27 cellular contexts compared by ENCODE assay signal in the genomic region with DNA sequence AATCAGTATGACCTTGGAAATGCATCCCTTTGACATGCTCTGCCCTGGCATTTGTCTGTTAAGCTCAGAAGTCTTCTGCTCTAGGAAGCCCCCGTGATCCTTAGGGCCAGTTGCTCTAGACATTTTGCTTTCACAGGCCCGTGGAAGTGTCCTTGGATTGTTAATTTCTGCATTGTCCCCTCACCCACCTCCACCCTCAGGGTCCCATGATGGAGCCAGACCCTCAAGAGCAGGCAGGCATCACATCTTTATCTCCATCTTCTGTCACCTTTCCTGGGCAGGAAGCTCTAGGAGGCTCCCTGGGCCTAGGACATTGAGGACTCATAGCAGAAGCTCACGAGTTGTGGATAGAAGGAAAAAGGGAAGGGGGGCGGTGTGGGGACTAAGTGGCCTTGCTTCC.
DNase-seq lines count a peak whose midpoint lies in the region; ATAC-seq, FAIRE-seq and TF ChIP-seq lines count a peak whose summit lies in the region.
"Had no signal": no experiment of that assay in that cellular context is flagged by ENCODE, and none has a peak within 500 bp of the region (broad histone marks: within the 10 kb centered on the region; RNA-seq: fewer than 3 reads in every experiment).

No MANE protein-coding gene starts in this region.

- no peak overlapping the region for H3K56ac ChIP-seq in H1 (replicated peaks; ENCODE audit: insufficient read length, low read depth, low read length)

- H2BK5ac ChIP-seq in H1 (ENCODE audit: low read depth, low read length) = no peak overlapping the region

- no peaks in the 10 kb centered on the region for H4K20me1 ChIP-seq in H1 (replicated peaks in 1 of 2; ENCODE audit: control insufficient read depth in 1 of 2, insufficient read depth in 2 of 2, low read length in 2 of 2)
- H4K20me1 ChIP-seq: BLaER1 treated with 17β-estradiol and CSF1 and Interleukin-3, amounts not matched to agents 10 nM and 100 nM had no signal

- H3K9me3 Mint-ChIP-seq in osteocyte (ENCODE audit: unreplicated experiment) = no peaks in the 10 kb centered on the region
- H3K9me3 Mint-ChIP-seq: CD4-positive, alpha-beta T cell had no signal

- H3K27me3 Mint-ChIP-seq in osteocyte (ENCODE audit: unreplicated experiment) = no peaks in the 10 kb centered on the region

- no peaks in the 10 kb centered on the region for H3K23me2 ChIP-seq in H1 (ENCODE audit: low read depth, low read length)

- no peak overlapping the region for H2BK20ac ChIP-seq in H1 (ENCODE audit: low read length)

- peak; percentile 38 for DNase-seq in right atrium auricular region (ENCODE audit: low spot score)
- no peak for DNase-seq in left cardiac atrium
- no peak for DNase-seq in H1 (ENCODE audit: low read depth in 1 of 2, low spot score in 2 of 2)
- DNase-seq in osteocyte (ENCODE audit: extremely low spot score, unreplicated experiment) = peak; percentile 67
- no peak for DNase-seq in activated CD4-positive, alpha-beta T cell treated with anti-CD3 and anti-CD28 coated beads, Interleukin-2, amount 50 U/mL, for 48 hours
- no peak for DNase-seq in activated CD4-positive, alpha-beta T cell treated with anti-CD3 and anti-CD28 coated beads for 4 hours
- DNase-seq in epidermal melanocyte (ENCODE audit: insufficient read length, low spot score) = no peak
- DNase-seq: 8988T; ACHN; AML-193; BE2C; CD4-positive, alpha-beta T cell; CD8-positive, alpha-beta memory T cell; DMS 273 treated with DMSO at 0.1 percent for 48 hours; DMS79; EL; GDM1; HFFc6 had no signal

- no peak for TF ChIP-seq POLR2A in H1 (IDR thresholded peaks at IDR 0.05; ENCODE audit: control extremely low read depth in 1 of 2, low read depth in 2 of 2, low read length in 2 of 2)

- intact Hi-C loops in left cardiac atrium (cut with DNase I) = no loop called here

- H2BK12ac ChIP-seq in H1 (ENCODE audit: low read depth, low read length) = 0 out of 2 replicates have a peak overlapping the region, but pooled peaks have one; percentile 17

- no peak overlapping the region for H3K27ac Mint-ChIP-seq in osteocyte (ENCODE audit: unreplicated experiment)
- H3K27ac Mint-ChIP-seq: CD14-positive monocyte; CD4-positive, alpha-beta T cell; CD8-positive, alpha-beta memory T cell; GM23338; HFFc6 had no signal

- TF ChIP-seq RAD21 in H1 (IDR thresholded peaks at IDR 0.05 in 1 of 2, conservative IDR thresholded peaks at IDR 0.05 in 1 of 2; ENCODE audit: low read depth in 2 of 2, low read length in 2 of 2) = no peak

- H3K4me1 ChIP-seq in right atrium auricular region = no peaks in the 10 kb centered on the region
- no peaks in the 10 kb centered on the region; a peak in 1 of 7 replicates for H3K4me1 ChIP-seq in H1 (replicated peaks in 1 of 4; ENCODE audit: control insufficient read depth in 3 of 4, insufficient read depth in 4 of 4, low read length in 3 of 4)
- H3K4me1 ChIP-seq: A549, BE2C, HAP-1 had no signal

- no peaks in the 10 kb centered on the region for H3K36me3 Mint-ChIP-seq in osteocyte (ENCODE audit: unreplicated experiment)
- H3K36me3 Mint-ChIP-seq: CD14-positive monocyte; CD8-positive, alpha-beta memory T cell had no signal

- no peaks in the 10 kb centered on the region for H3K4me1 Mint-ChIP-seq in osteocyte (ENCODE audit: unreplicated experiment)
- H3K4me1 Mint-ChIP-seq: CD14-positive monocyte; CD8-positive, alpha-beta memory T cell had no signal

- WGBS in H1 (ENCODE audit: extremely low coverage in 1 of 2, insufficient coverage in 1 of 2, insufficient read length in 1 of 2, insufficient replicate concordance in 2 of 2, low coverage in 1 of 2, low lambda C conversion rate in 2 of 2, missing lambda C conversion rate in 1 of 2), 2 experiments = 69% methylated on average over 4 of the region's 4 CpGs; no CpG with 5 or more reads in 1 of the 2 experiments

- no peaks in the 10 kb centered on the region for H3K36me3 ChIP-seq in right atrium auricular region
- H3K36me3 ChIP-seq in H1 (ENCODE audit: control insufficient read depth in 2 of 4, insufficient read depth in 4 of 4, low read length in 3 of 4) = no peaks in the 10 kb centered on the region
- H3K36me3 ChIP-seq: BE2C; BLaER1 treated with 17β-estradiol and CSF1 and Interleukin-3, amounts not matched to agents 10 nM and 100 nM; HAP-1 had no signal

- H2AK5ac ChIP-seq in H1 (ENCODE audit: low read depth, low read length) = no peak overlapping the region

- H4K5ac ChIP-seq in H1 (ENCODE audit: insufficient read length, low read depth, low read length) = no peak overlapping the region

- POLR2A ChIA-PET in H1 (lab: Charles Lee; ENCODE audit: partially characterized antibody) = no interaction called here

- no peak overlapping the region for H3K23ac ChIP-seq in H1 (ENCODE audit: insufficient read length)

- H3K4ac ChIP-seq in H1 (replicated peaks; ENCODE audit: insufficient read length, low read depth, low read length) = no peak overlapping the region

- H3K27me3 ChIP-seq in right atrium auricular region (no peaks in the 10 kb centered on the region), H1 (replicated peaks in 1 of 4; ENCODE audit: control insufficient read depth in 3 of 4, extremely low read depth in 1 of 4, insufficient read depth in 3 of 4, low read length in 3 of 4) (no peaks in the 10 kb centered on the region; a peak in 1 of 7 replicates)
- H3K27me3 ChIP-seq: BE2C; BLaER1 treated with 17β-estradiol and CSF1 and Interleukin-3, amounts not matched to agents 10 nM and 100 nM had no signal

- H3K9me3 ChIP-seq in right atrium auricular region (no peaks in the 10 kb centered on the region), H1 (ENCODE audit: insufficient read depth in 2 of 2, low read depth in 1 of 2, low read length in 1 of 2) (peaks cover 0 to 3% of the 10 kb centered on the region in 2 experiments; a peak in 1 of 4 replicates)
- H3K9me3 ChIP-seq: A549, BE2C, HAP-1 had no signal

- FAIRE-seq in H1 (lab: Jason Lieb, UNC) = no peak
- FAIRE-seq: A549, D721Med, GM12878, GM19239, H54 had no signal

- no peak overlapping the region for H3K14ac ChIP-seq in H1 (ENCODE audit: insufficient read length)

- no peak overlapping the region for H3K27ac ChIP-seq in right atrium auricular region
- no peak overlapping the region for H3K27ac ChIP-seq in H1 (ENCODE audit: low read depth, low read length)
- H3K27ac ChIP-seq: A549; BLaER1 treated with 17β-estradiol and CSF1 and Interleukin-3, amounts not matched to agents 10 nM and 100 nM had no signal

- no peak overlapping the region for H3K4me2 ChIP-seq in H1 (ENCODE audit: insufficient read depth in 1 of 2, low read depth in 2 of 2, low read length in 2 of 2)
- H3K4me2 ChIP-seq: A549; BLaER1 treated with 17β-estradiol and CSF1 and Interleukin-3, amounts not matched to agents 10 nM and 100 nM; GM23338 had no signal

- H2BK15ac ChIP-seq in H1 (ENCODE audit: low read length) = no peak overlapping the region

- H2BK120ac ChIP-seq in H1 (replicated peaks; ENCODE audit: low read depth, low read length) = no peak overlapping the region

- H3K18ac ChIP-seq in H1 (ENCODE audit: extremely low read depth, low read length) = no peak overlapping the region

- no peak overlapping the region for H3K9ac ChIP-seq in H1 (replicated peaks in 1 of 4; ENCODE audit: extremely low read depth in 1 of 4, low read depth in 3 of 4, low read length in 3 of 4)
- H3K9ac ChIP-seq: BLaER1 treated with 17β-estradiol and CSF1 and Interleukin-3, amounts not matched to agents 10 nM and 100 nM had no signal

- no peaks in the 10 kb centered on the region for H3K79me2 ChIP-seq in H1 (ENCODE audit: control insufficient read depth in 1 of 2, insufficient read depth in 2 of 2, low read length in 2 of 2)

- H2AFZ ChIP-seq in H1 (ENCODE audit: low read length) = no peak overlapping the region
- H2AFZ ChIP-seq: GM23338 had no signal

- TF ChIP-seq CTCF in right atrium auricular region (IDR thresholded peaks at IDR 0.05) = no peak
- TF ChIP-seq CTCF in H1 (IDR thresholded peaks at IDR 0.05; ENCODE audit: control extremely low read depth in 1 of 3, insufficient read depth in 1 of 3, low read depth in 1 of 3, low read length in 3 of 3) = no peak
- no peak for TF ChIP-seq CTCF in osteocyte (IDR thresholded peaks at IDR 0.05)

- CTCF ChIA-PET in H1 (lab: Charles Lee; ENCODE audit: partially characterized antibody) = interaction anchor here (0.7 to 2.6 kb wide), 6 partner anchors 11 to 185 kb away, joined by 3 to 5 read pairs (median 3); no protein-coding TSS in a partner anchor

- H3K79me1 ChIP-seq in H1 (ENCODE audit: low read depth, low read length) = no peaks in the 10 kb centered on the region

- TF ChIP-seq EP300 in H1 (IDR thresholded peaks at IDR 0.05; ENCODE audit: borderline replicate concordance in 1 of 2, low read depth in 2 of 2, low read length in 2 of 2) = no peak

- H3K4me3 ChIP-seq in right atrium auricular region = no peak overlapping the region
- H3K4me3 ChIP-seq in H1 (ENCODE audit: extremely low read depth in 1 of 4, insufficient read depth in 2 of 4, low read depth in 3 of 4, low read length in 4 of 4) = no peak overlapping the region
- H3K4me3 ChIP-seq: A549; BLaER1 treated with 17β-estradiol and CSF1 and Interleukin-3, amounts not matched to agents 10 nM and 100 nM; GM12878; GM23338; HAP-1 had no signal

- no peak overlapping the region for H4K8ac ChIP-seq in H1 (ENCODE audit: extremely low read depth, insufficient read depth, low read length)

- no peak overlapping the region for H3K4me3 Mint-ChIP-seq in osteocyte (ENCODE audit: unreplicated experiment)
- H3K4me3 Mint-ChIP-seq: CD14-positive monocyte; CD4-positive, alpha-beta T cell; CD8-positive, alpha-beta memory T cell; GM23338; HFFc6 had no signal

- ATAC-seq in left cardiac atrium = no peak
- ATAC-seq: A549, GM12878 had no signal

- no peak overlapping the region for H4K91ac ChIP-seq in H1 (replicated peaks; ENCODE audit: insufficient read length, low read length)

TF ChIP-seq in H1, 55 proteins besides CTCF, POLR2A, EP300 and RAD21:
- no peak for TF ChIP-seq CBX8 (IDR thresholded peaks at IDR 0.05; ENCODE audit: borderline replicate concordance, low read depth, low read length)
- no peak for TF ChIP-seq SUZ12 (IDR thresholded peaks at IDR 0.05; ENCODE audit: low read length)
- TF ChIP-seq KDM4A (IDR thresholded peaks at IDR 0.05; ENCODE audit: low read depth, low read length, severe bottlenecking) = no peak
- no peak for TF ChIP-seq SP1 (IDR thresholded peaks at IDR 0.05; ENCODE audit: low read depth, low read length)
- TF ChIP-seq RNF2 (IDR thresholded peaks at IDR 0.05; ENCODE audit: borderline replicate concordance, low read depth, low read length, missing control alignments, poor library complexity, severe bottlenecking) = no peak
- no peak for TF ChIP-seq EGR1 (IDR thresholded peaks at IDR 0.05; ENCODE audit: borderline replicate concordance, low read depth, low read length)
- no peak for TF ChIP-seq BACH1 (IDR thresholded peaks at IDR 0.05; ENCODE audit: low read length)
- TF ChIP-seq, protein P1, sequence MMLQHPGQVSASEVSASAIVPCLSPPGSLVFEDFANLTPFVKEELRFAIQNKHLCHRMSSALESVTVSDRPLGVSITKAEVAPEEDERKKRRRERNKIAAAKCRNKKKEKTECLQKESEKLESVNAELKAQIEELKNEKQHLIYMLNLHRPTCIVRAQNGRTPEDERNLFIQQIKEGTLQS (IDR thresholded peaks at IDR 0.05; ENCODE audit: insufficient read depth, low read depth, low read length) = no peak
- TF ChIP-seq HDAC2 (IDR thresholded peaks at IDR 0.05; ENCODE audit: borderline replicate concordance in 1 of 2, low read depth in 2 of 2, low read length in 2 of 2) = no peak

Comparison
In these comparisons a context has a peak if more than half of its experiments do, and no peak if none do; other contexts are left out.
1. DNase-seq: peak in right atrium auricular region (single experiment) and osteocyte (single experiment); none in left cardiac atrium (single experiment), H1 (0 of 2), activated CD4-positive, alpha-beta T cell treated with anti-CD3 and anti-CD28 coated beads, Interleukin-2, amount 50 U/mL, for 48 hours (0 of 2), activated CD4-positive, alpha-beta T cell treated with anti-CD3 and anti-CD28 coated beads for 4 hours (0 of 2) and epidermal melanocyte (single experiment).